In genomic region chrX:10098235-10098819, GRCh38 we compare ENCODE assay signal across 8 cellular contexts. TPM values are rescaled to one million over a fixed set of nuclear protein-coding genes. Genes with fewer than 3 reads are reported as not detected.
A peak's percentile ranks its signal among the peaks of the same experiment; 100 is the strongest.
DNase-seq lines count a peak whose midpoint lies in the region; ATAC-seq lines count a peak whose summit lies in the region.

No MANE protein-coding gene starts in this region.

- CTCF ChIA-PET in activated CD4-positive, alpha-beta T cell treated with anti-CD3 and anti-CD28 coated beads for 36 hours (lab: Charles Lee), result interaction anchor here (0.6 to 6.1 kb wide), 13 partner anchors 13 to 102 kb away, joined by 3 to 26 read pairs (median 3); no protein-coding TSS in a partner anchor

- peak overlapping the region; percentile 74 for H3K27ac ChIP-seq in stomach smooth muscle (ENCODE audit: low read length)

- H3K27me3 ChIP-seq in stomach smooth muscle (ENCODE audit: control insufficient read depth in 1 of 2, insufficient read depth in 2 of 2, low read length in 2 of 2), result peaks cover 0 to 2% of the 10 kb centered on the region in 2 donors

- H3K27me3 Mint-ChIP-seq in activated CD4-positive, alpha-beta T cell treated with anti-CD3 and anti-CD28 coated beads for 36 hours, result no peaks in the 10 kb centered on the region

- peaks cover 49% of the 10 kb centered on the region for H3K4me1 Mint-ChIP-seq in activated CD4-positive, alpha-beta T cell treated with anti-CD3 and anti-CD28 coated beads for 36 hours

- peaks cover 21% of the 10 kb centered on the region for H3K36me3 Mint-ChIP-seq in activated CD4-positive, alpha-beta T cell treated with anti-CD3 and anti-CD28 coated beads for 36 hours (ENCODE audit: low read depth)

- H3K4me3 ChIP-seq in stomach smooth muscle (ENCODE audit: low read length in 2 of 2), result peak overlapping the region; percentile 17 to 46

- POLR2A ChIA-PET in activated CD4-positive, alpha-beta T cell treated with anti-CD3 and anti-CD28 coated beads for 36 hours (lab: Charles Lee), result interaction anchor here (0.6 to 1.7 kb wide), 2 partner anchors 12 to 97 kb away, joined by 4 to 5 read pairs; no protein-coding TSS in a partner anchor

- peak; percentile 81 for DNase-seq in activated CD4-positive, alpha-beta T cell treated with anti-CD3 and anti-CD28 coated beads for 36 hours
- DNase-seq in fibroblast of peridontal ligament (ENCODE audit: extremely low read depth) (peak; percentile 55), hippocampal formation (lab: John Stamatoyannopoulos, UW) (no peak), NCI-H510A (lab: John Stamatoyannopoulos, UW) (no peak), NCI-H1092 (lab: John Stamatoyannopoulos, UW) (no peak)

- ATAC-seq in GM18517 (IDR thresholded peaks at IDR 0.05; ENCODE audit: unreplicated experiment) (peak; percentile 80), HG02840 (IDR thresholded peaks at IDR 0.05; ENCODE audit: low FRiP score, unreplicated experiment) (peak; percentile 64)
- peak; percentile 71 for ATAC-seq in activated CD4-positive, alpha-beta T cell treated with anti-CD3 and anti-CD28 coated beads for 36 hours

- peak overlapping the region; percentile 67 for H3K4me3 Mint-ChIP-seq in activated CD4-positive, alpha-beta T cell treated with anti-CD3 and anti-CD28 coated beads for 36 hours

- intact Hi-C loops in activated CD4-positive, alpha-beta T cell treated with anti-CD3 and anti-CD28 coated beads for 36 hours (cut with DNase I, micrococcal nuclease), result loop anchor here (1.0 to 10.0 kb wide), 10 partner anchors 13 to 1014 kb away; partner anchors contain the start of gene HCCS (in 1 of the 2)

- H3K27ac Mint-ChIP-seq in activated CD4-positive, alpha-beta T cell treated with anti-CD3 and anti-CD28 coated beads for 36 hours, result peak overlapping the region; percentile 94

- peaks cover 2 to 12% of the 10 kb centered on the region in 2 donors for H3K36me3 ChIP-seq in stomach smooth muscle (ENCODE audit: control insufficient read depth in 2 of 2, insufficient read depth in 2 of 2, low read length in 2 of 2)

- H3K9ac ChIP-seq in stomach smooth muscle (ENCODE audit: low read length in 2 of 2), result peak overlapping the region in 1 of 2 donors; percentile 56

- peaks cover 27% of the 10 kb centered on the region for H3K4me1 ChIP-seq in stomach smooth muscle (ENCODE audit: control insufficient read depth, insufficient read depth, low read length)

- H3K9me3 Mint-ChIP-seq in activated CD4-positive, alpha-beta T cell treated with anti-CD3 and anti-CD28 coated beads for 36 hours (ENCODE audit: low read depth), result no peaks in the 10 kb centered on the region

- no peaks in the 10 kb centered on the region for H3K9me3 ChIP-seq in stomach smooth muscle (ENCODE audit: control insufficient read depth in 2 of 2, low read length in 2 of 2)

RNA-seq across cellular contexts. Expression of gene CLCN4, which starts 58.4 kb away (rescaled TPM):
- total RNA-seq in activated CD4-positive, alpha-beta T cell treated with anti-CD3 and anti-CD28 coated beads for 36 hours, result not detected

Comparison
In these comparisons a context has a peak if more than half of its experiments do, and no peak if none do; other contexts are left out.
1. DNase-seq: peak in activated CD4-positive, alpha-beta T cell treated with anti-CD3 and anti-CD28 coated beads for 36 hours (single experiment) and fibroblast of peridontal ligament (single experiment); none in hippocampal formation (0 of 2), NCI-H510A (single experiment) and NCI-H1092 (single experiment).
2. Peak in every context shown above with its lines, with median percentiles within 50 percentile points of each other: ATAC-seq.